ENCODE assay signal across 33 cellular contexts in the genomic region with DNA sequence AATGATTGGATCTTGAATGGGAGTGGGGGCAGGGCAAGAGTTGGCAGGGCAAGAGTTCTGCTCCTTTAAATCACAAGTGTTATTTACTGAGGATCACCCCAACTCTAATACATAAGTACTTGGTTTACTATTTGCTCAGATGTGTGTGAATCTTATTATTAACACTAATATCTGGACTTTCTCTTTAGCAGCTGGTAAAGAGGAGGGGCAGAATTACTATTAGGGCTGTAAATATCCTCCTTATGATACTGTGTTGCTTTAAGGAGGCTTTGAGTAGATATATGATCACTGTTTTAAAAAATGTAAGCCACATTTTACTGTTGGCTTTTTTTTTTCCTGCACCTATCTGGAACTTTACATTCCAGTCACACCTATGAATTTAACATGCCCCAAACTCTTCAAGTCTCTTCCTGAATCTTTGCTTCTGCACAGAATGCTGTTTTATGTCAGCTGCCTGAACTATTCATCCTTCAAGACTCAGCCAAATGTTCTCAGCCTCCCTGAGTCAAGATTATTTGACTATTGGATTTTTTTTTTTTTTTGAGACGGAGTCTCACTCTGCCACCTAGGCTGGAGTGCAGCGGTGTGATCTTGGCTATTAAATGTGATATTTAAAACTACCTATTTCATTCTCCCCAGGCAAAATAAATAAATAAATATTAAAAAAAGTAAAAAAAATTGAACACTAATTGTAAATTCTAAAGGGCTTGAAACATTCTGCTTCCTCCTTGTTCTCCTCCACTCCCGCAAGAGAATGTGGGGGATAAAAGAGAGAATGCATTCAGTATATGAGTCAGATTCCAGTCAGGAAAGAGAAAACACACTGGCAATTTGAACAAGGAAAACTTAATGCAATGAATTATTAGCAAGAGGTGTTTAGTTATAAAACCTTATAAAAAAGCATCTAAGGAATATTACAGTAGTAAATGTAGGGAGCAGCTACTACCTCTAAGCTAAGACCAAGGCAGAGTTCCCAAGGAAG.
DNase-seq lines count a peak whose midpoint lies in the region; ATAC-seq, FAIRE-seq and TF ChIP-seq lines count a peak whose summit lies in the region.
"Had no signal": no experiment of that assay in that cellular context is flagged by ENCODE, and none has a peak within 500 bp of the region (broad histone marks: within the 10 kb centered on the region; RNA-seq: fewer than 3 reads in every experiment).

No MANE protein-coding gene starts in this region.

- TF ChIP-seq CTCF in nephron progenitor cell (IDR thresholded peaks at IDR 0.05): no peak
- no peak for TF ChIP-seq CTCF in omental fat pad (IDR thresholded peaks at IDR 0.05)

- H3K27ac ChIP-seq in caudate nucleus (ENCODE audit: low read depth, low read length): peak overlapping the region; percentile 79
- H3K27ac ChIP-seq: body of pancreas, esophagus squamous epithelium, heart right ventricle, suprapubic skin had no signal

- H3K4me1 Mint-ChIP-seq in nephron progenitor cell: peaks cover 3% of the 10 kb centered on the region
- H3K4me1 Mint-ChIP-seq: activated naive CD8-positive, alpha-beta T cell treated with anti-CD3 and anti-CD28 coated beads, Interleukin-2, amount 50 U/mL, for 24 hours; CD14-positive monocyte had no signal

- no peaks in the 10 kb centered on the region for H3K27me3 Mint-ChIP-seq in nephron progenitor cell (ENCODE audit: low read depth, poor library complexity)
- H3K27me3 Mint-ChIP-seq: activated naive CD8-positive, alpha-beta T cell treated with anti-CD3 and anti-CD28 coated beads, Interleukin-2, amount 50 U/mL, for 24 hours had no signal

- H3K9me3 Mint-ChIP-seq in nephron progenitor cell: no peaks in the 10 kb centered on the region
- H3K9me3 Mint-ChIP-seq: activated naive CD8-positive, alpha-beta T cell treated with anti-CD3 and anti-CD28 coated beads, Interleukin-2, amount 50 U/mL, for 24 hours; activated T-cell treated with anti-CD3 and anti-CD28 coated beads, Interleukin-2, amount 50 U/mL, for 72 hours; natural killer cell had no signal

- no peak overlapping the region for H3K4me3 Mint-ChIP-seq in nephron progenitor cell
- H3K4me3 Mint-ChIP-seq: activated naive CD8-positive, alpha-beta T cell treated with anti-CD3 and anti-CD28 coated beads, Interleukin-2, amount 50 U/mL, for 24 hours; activated T-cell treated with anti-CD3 and anti-CD28 coated beads, Interleukin-2, amount 50 U/mL, for 72 hours; CD14-positive monocyte; natural killer cell had no signal

- H3K27ac Mint-ChIP-seq in nephron progenitor cell: peak overlapping the region; percentile 15
- H3K27ac Mint-ChIP-seq: activated naive CD8-positive, alpha-beta T cell treated with anti-CD3 and anti-CD28 coated beads, Interleukin-2, amount 50 U/mL, for 24 hours; activated T-cell treated with anti-CD3 and anti-CD28 coated beads, Interleukin-2, amount 50 U/mL, for 72 hours; natural killer cell had no signal

- peak; percentile 68 for ATAC-seq in HG02885 (IDR thresholded peaks at IDR 0.05; ENCODE audit: poor library complexity, unreplicated experiment)
- ATAC-seq in omental fat pad (ENCODE audit: low FRiP score): no peak
- ATAC-seq: activated naive CD8-positive, alpha-beta T cell treated with anti-CD3 and anti-CD28 coated beads, Interleukin-2, amount 50 U/mL, for 24 hours; activated T-cell treated with anti-CD3 and anti-CD28 coated beads, Interleukin-2, amount 50 U/mL, for 72 hours; body of pancreas; heart right ventricle; HepG2; natural killer cell; PC-3 had no signal

- H3K36me3 Mint-ChIP-seq in nephron progenitor cell (ENCODE audit: low read depth): peaks cover 43% of the 10 kb centered on the region

- FAIRE-seq in GM18507 (lab: Jason Lieb, UNC): peak; percentile 53
- FAIRE-seq: A204.1, frontal cortex, G401.6, HepG2, TTC549, urothelium cell line had no signal

- DNase-seq in GM18507 (ENCODE audit: extremely low spot score, insufficient read length, low read depth): no peak
- DNase-seq in caudate nucleus (lab: John Stamatoyannopoulos, UW): peak in 4 of 61 donors; percentile 2 to 48 (median 12)
- DNase-seq in nephron progenitor cell: no peak
- no peak for DNase-seq in omental fat pad (ENCODE audit: low spot score)
- DNase-seq in stimulated activated CD4-positive, alpha-beta T cell treated with anti-CD3 and anti-CD28 coated beads, Interleukin-1b, Interleukin-23, amount 100 ng/mL, for 48 hours: no peak
- DNase-seq in NCI-H146 treated with DMSO at 0.1 percent for 48 hours (lab: John Stamatoyannopoulos, UW; ENCODE audit: unreplicated experiment): no peak
- no peak for DNase-seq in NCI-H82 treated with DMSO at 0.1 percent for 48 hours (lab: John Stamatoyannopoulos, UW; ENCODE audit: unreplicated experiment)
- DNase-seq: activated CD4-positive, alpha-beta T cell treated with anti-CD3 and anti-CD28 coated beads, Interleukin-2, amount 50 U/mL, for 48 hours; activated naive CD8-positive, alpha-beta T cell treated with anti-CD3 and anti-CD28 coated beads, Interleukin-2, amount 50 U/mL, for 24 hours; activated T-cell treated with anti-CD3 and anti-CD28 coated beads, Interleukin-2, amount 50 U/mL, for 72 hours; body of pancreas; cerebellar nuclear complex; DMS79; esophagus squamous epithelium; heart right ventricle; Karpas-422; natural killer cell; NCI-H1417; NCI-H2081; NCI-H2227 treated with DMSO at 0.1 percent for 48 hours; NCI-H526; PC-3; SK-N-SH; stimulated activated naive CD4-positive, alpha-beta T cell had no signal
